Comparison of ENCODE assay signal across 15 cellular contexts in genomic region chr22:39091136-39092081, GRCh38. TPM values are rescaled to one million over a fixed set of nuclear protein-coding genes. Genes with fewer than 3 reads are reported as not detected.
DNase-seq lines count a peak whose midpoint lies in the region; ATAC-seq, FAIRE-seq and TF ChIP-seq lines count a peak whose summit lies in the region.
"Had no signal": no experiment of that assay in that cellular context is flagged by ENCODE, and none has a peak within 500 bp of the region (broad histone marks: within the 10 kb centered on the region; RNA-seq: fewer than 3 reads in every experiment).

No MANE protein-coding gene starts in this region.

- peak overlapping the region; percentile 97 for H3K27ac Mint-ChIP-seq in activated CD4-positive, alpha-beta T cell treated with anti-CD3 and anti-CD28 coated beads, Interleukin-2, amount 10 ng/mL, durations not matched to agents 7 days and 5 days
- peak overlapping the region; percentile 89 for H3K27ac Mint-ChIP-seq in activated naive CD8-positive, alpha-beta T cell treated with anti-CD3 and anti-CD28 coated beads, Interleukin-2, amount 50 U/mL, for 24 hours

- H3K9me3 Mint-ChIP-seq in activated CD4-positive, alpha-beta T cell treated with anti-CD3 and anti-CD28 coated beads, Interleukin-2, amount 10 ng/mL, durations not matched to agents 7 days and 5 days, result no peaks in the 10 kb centered on the region
- H3K9me3 Mint-ChIP-seq in activated naive CD8-positive, alpha-beta T cell treated with anti-CD3 and anti-CD28 coated beads, Interleukin-2, amount 50 U/mL, for 24 hours, result no peaks in the 10 kb centered on the region

- no peak for TF ChIP-seq CTCF in PC-3 (conservative IDR thresholded peaks at IDR 0.05; ENCODE audit: low read depth, low read length)
- TF ChIP-seq CTCF in GM13977 (IDR thresholded peaks at IDR 0.05; ENCODE audit: extremely low read depth, insufficient read depth, missing control alignments), result no peak

- intact Hi-C loops in PC-3 (cut with micrococcal nuclease), result loop anchor here (2.0 kb wide), 1 partner anchor 77 kb away; the partner anchor contains the start of gene APOBEC3C

- H3K4me1 ChIP-seq in PC-3 (ENCODE audit: insufficient read depth, low read length), result peaks cover 34% of the 10 kb centered on the region
- H3K4me1 ChIP-seq in small intestine (ENCODE audit: control insufficient read depth in 2 of 2, insufficient read depth in 1 of 2, low read depth in 1 of 2, low read length in 1 of 2), result no peaks in the 10 kb centered on the region
- no peaks in the 10 kb centered on the region for H3K4me1 ChIP-seq in GM23248 (ENCODE audit: insufficient read depth)
- H3K4me1 ChIP-seq: right lobe of liver had no signal

- ATAC-seq in PC-3 (no peak), HG03520 (IDR thresholded peaks at IDR 0.05; ENCODE audit: unreplicated experiment) (no peak)
- no peak for ATAC-seq in activated naive CD8-positive, alpha-beta T cell treated with anti-CD3 and anti-CD28 coated beads, Interleukin-2, amount 50 U/mL, for 24 hours

- no peaks in the 10 kb centered on the region for H3K9me3 ChIP-seq in PC-3 (ENCODE audit: low read length)
- no peaks in the 10 kb centered on the region for H3K9me3 ChIP-seq in small intestine (ENCODE audit: control insufficient read depth, low read depth)
- no peaks in the 10 kb centered on the region for H3K9me3 ChIP-seq in GM23248 (ENCODE audit: low read depth)
- H3K9me3 ChIP-seq: right lobe of liver had no signal

- H3K4me1 Mint-ChIP-seq in activated CD4-positive, alpha-beta T cell treated with anti-CD3 and anti-CD28 coated beads, Interleukin-2, amount 10 ng/mL, durations not matched to agents 7 days and 5 days, result peaks cover 95% of the 10 kb centered on the region
- H3K4me1 Mint-ChIP-seq in activated naive CD8-positive, alpha-beta T cell treated with anti-CD3 and anti-CD28 coated beads, Interleukin-2, amount 50 U/mL, for 24 hours, result peaks cover 93% of the 10 kb centered on the region

- peak overlapping the region; percentile 69 for H3K4me3 Mint-ChIP-seq in activated CD4-positive, alpha-beta T cell treated with anti-CD3 and anti-CD28 coated beads, Interleukin-2, amount 10 ng/mL, durations not matched to agents 7 days and 5 days
- peak overlapping the region; percentile 62 for H3K4me3 Mint-ChIP-seq in activated naive CD8-positive, alpha-beta T cell treated with anti-CD3 and anti-CD28 coated beads, Interleukin-2, amount 50 U/mL, for 24 hours

- no peak for DNase-seq in activated CD4-positive, alpha-beta T cell treated with anti-CD3 and anti-CD28 coated beads, Interleukin-2, amount 10 ng/mL, durations not matched to agents 7 days and 5 days
- no peak for DNase-seq in activated CD4-positive, alpha-beta T cell treated with anti-CD3 and anti-CD28 coated beads, Interleukin-2, amount 50 U/mL, for 48 hours
- no peak for DNase-seq in PC-3
- peak; percentile 37 for DNase-seq in activated naive CD8-positive, alpha-beta T cell treated with anti-CD3 and anti-CD28 coated beads, Interleukin-2, amount 50 U/mL, for 24 hours
- no peak for DNase-seq in small intestine
- no peak for DNase-seq in GM13977 (ENCODE audit: low spot score)
- DNase-seq in GM23248, result no peak
- DNase-seq: DMS 273 treated with DMSO at 0.1 percent for 48 hours, NCI-H1092, substantia nigra had no signal

- H2AFZ ChIP-seq in PC-3 (ENCODE audit: low read length) (no peak overlapping the region), GM23248 (no peak overlapping the region)

- H3K4me2 ChIP-seq in PC-3 (ENCODE audit: low read length), result peak overlapping the region; percentile 69
- H3K4me2 ChIP-seq in GM23248 (ENCODE audit: unreplicated experiment), result no peak overlapping the region

- no peaks in the 10 kb centered on the region for H3K27me3 ChIP-seq in PC-3 (ENCODE audit: low read length)
- no peaks in the 10 kb centered on the region for H3K27me3 ChIP-seq in small intestine (ENCODE audit: control insufficient read depth in 2 of 2, insufficient read depth in 2 of 2, low read length in 2 of 2)
- H3K27me3 ChIP-seq in GM23248 (replicated peaks; ENCODE audit: insufficient read depth), result peaks cover 8% of the 10 kb centered on the region
- H3K27me3 ChIP-seq: right lobe of liver had no signal

- H3K9ac ChIP-seq in PC-3 (ENCODE audit: low read length), result peak overlapping the region; percentile 76
- no peak overlapping the region for H3K9ac ChIP-seq in GM23248

- BruUV-seq in PC-3 (replicated peaks; lab: Mats Ljungman, UMichigan), result TSS peak; percentile 67

- H3K36me3 Mint-ChIP-seq in activated CD4-positive, alpha-beta T cell treated with anti-CD3 and anti-CD28 coated beads, Interleukin-2, amount 10 ng/mL, durations not matched to agents 7 days and 5 days (ENCODE audit: low read depth), result peaks cover 23% of the 10 kb centered on the region
- H3K36me3 Mint-ChIP-seq in activated naive CD8-positive, alpha-beta T cell treated with anti-CD3 and anti-CD28 coated beads, Interleukin-2, amount 50 U/mL, for 24 hours (ENCODE audit: low read depth), result peaks cover 1% of the 10 kb centered on the region

- POLR2A ChIA-PET in activated CD4-positive, alpha-beta T cell treated with anti-CD3 and anti-CD28 coated beads, Interleukin-2, amount 10 ng/mL, durations not matched to agents 7 days and 5 days (lab: Charles Lee), result interaction anchor here (1.7 kb wide), 1 partner anchor 13 kb away, joined by 4 read pairs; the partner anchor contains the start of gene APOBEC3G
- POLR2A ChIA-PET in PC-3 (lab: Charles Lee; ENCODE audit: unreplicated experiment), result no interaction called here

- no peak for FAIRE-seq in small intestine (lab: Jason Lieb, UNC)

- H3K27me3 Mint-ChIP-seq in activated CD4-positive, alpha-beta T cell treated with anti-CD3 and anti-CD28 coated beads, Interleukin-2, amount 10 ng/mL, durations not matched to agents 7 days and 5 days, result no peaks in the 10 kb centered on the region
- H3K27me3 Mint-ChIP-seq in activated naive CD8-positive, alpha-beta T cell treated with anti-CD3 and anti-CD28 coated beads, Interleukin-2, amount 50 U/mL, for 24 hours, result no peaks in the 10 kb centered on the region

- 71 to 78% (median 76%) methylated on average over 22 to 23 of the region's 23 CpGs for WGBS in small intestine, 3 donors
- WGBS in GM23248 (ENCODE audit: low coverage in 1 of 2, low lambda C conversion rate in 2 of 2, missing lambda C conversion rate in 2 of 2), 2 experiments, result 63 to 66% methylated on average over 22 to 23 of the region's 23 CpGs

- CTCF ChIA-PET in activated CD4-positive, alpha-beta T cell treated with anti-CD3 and anti-CD28 coated beads, Interleukin-2, amount 10 ng/mL, durations not matched to agents 7 days and 5 days (lab: Charles Lee), result interaction anchor here (0.7 to 1.4 kb wide), 2 partner anchors 27 to 433 kb away, joined by 3 read pairs; no protein-coding TSS in a partner anchor
- CTCF ChIA-PET in PC-3 (lab: Charles Lee), result no interaction called here

- H3K4me3 ChIP-seq in PC-3 (ENCODE audit: low read length) (no peak overlapping the region), small intestine (ENCODE audit: low read depth in 1 of 2, low read length in 2 of 2) (no peak overlapping the region), GM23248 (no peak overlapping the region)
- H3K4me3 ChIP-seq: right lobe of liver had no signal

- peak overlapping the region; percentile 97 for H3K27ac ChIP-seq in PC-3 (ENCODE audit: low read length)
- peak overlapping the region; percentile 21 to 82 for H3K27ac ChIP-seq in small intestine (ENCODE audit: low read depth in 1 of 2, low read length in 1 of 2)
- H3K27ac ChIP-seq in GM23248, result no peak overlapping the region
- H3K27ac ChIP-seq: right lobe of liver had no signal

- H3K79me2 ChIP-seq in PC-3 (ENCODE audit: low read length), result peaks cover 8% of the 10 kb centered on the region; the same call in 1 of the 2 replicates
- no peaks in the 10 kb centered on the region for H3K79me2 ChIP-seq in GM23248 (ENCODE audit: insufficient read depth)

- no peaks in the 10 kb centered on the region for H4K20me1 ChIP-seq in PC-3 (ENCODE audit: low read length)
- H4K20me1 ChIP-seq in GM23248 (ENCODE audit: insufficient read depth), result no peaks in the 10 kb centered on the region

- in situ Hi-C loops in GM13977 (cut with MboI; ENCODE audit: low pct_unique_long_range_greater_than_20kb, low sequenced_read_pairs, unreplicated experiment), result no loop called here
- in situ Hi-C loops in GM23248 (cut with MboI), result no loop called here

- no peaks in the 10 kb centered on the region for H3F3A ChIP-seq in PC-3 (ENCODE audit: low read length, unreplicated experiment)
- H3F3A ChIP-seq in GM23248 (ENCODE audit: insufficient read depth), result no peaks in the 10 kb centered on the region

- H3K36me3 ChIP-seq in PC-3 (ENCODE audit: low read depth, low read length) (no peaks in the 10 kb centered on the region), small intestine (ENCODE audit: control insufficient read depth in 2 of 2, insufficient read depth in 2 of 2, low read length in 2 of 2) (no peaks in the 10 kb centered on the region), GM23248 (ENCODE audit: low read depth) (no peaks in the 10 kb centered on the region)
- H3K36me3 ChIP-seq: right lobe of liver had no signal

- H3K9me2 ChIP-seq in PC-3 (replicated peaks; ENCODE audit: low read length) (no peaks in the 10 kb centered on the region), GM23248 (ENCODE audit: insufficient read depth) (no peaks in the 10 kb centered on the region)

RNA-seq across cellular contexts. Expression of gene APOBEC3H, which starts 5.6 kb away (rescaled TPM):
- 10 to 100 TPM; 46.0 to 54.3 TPM for total RNA-seq in activated CD4-positive, alpha-beta T cell treated with anti-CD3 and anti-CD28 coated beads, Interleukin-2, amount 10 ng/mL, durations not matched to agents 7 days and 5 days
- 0.87 TPM in 1 of 2 replicates, not detected in the other for total RNA-seq in PC-3 (2014; rRNA removed)
- polyA plus RNA-seq in small intestine, result under 1 TPM in 1 of 3 donors, not detected in 2; 0.12 TPM
- total RNA-seq in GM23248 (2014; rRNA removed; shearing (Covaris generic)), result not detected in 2 replicates
- not detected in 2 replicates for polyA plus RNA-seq in GM23248 (2016; fragmentation: Nextera tagmentation; extraction: Ambion mirVana)
- total RNA-seq: A673, esophagus mucosa had no signal
- polyA plus RNA-seq: neural cell had no signal

RNA-seq across cellular contexts. Expression of gene APOBEC3G, which starts 14.3 kb away (rescaled TPM):
- 10 to 100 TPM; 89.6 to 96.4 TPM for total RNA-seq in activated CD4-positive, alpha-beta T cell treated with anti-CD3 and anti-CD28 coated beads, Interleukin-2, amount 10 ng/mL, durations not matched to agents 7 days and 5 days
- 1.3 and 4.4 TPM in 2 replicates for total RNA-seq in PC-3 (2014; rRNA removed)
- 1 to 10 TPM; 1.3 to 8.0 (median 7.0) TPM for polyA plus RNA-seq in small intestine
- 5.1 and 7.5 TPM in 2 replicates for total RNA-seq in GM23248 (2014; rRNA removed; shearing (Covaris generic))
- polyA plus RNA-seq in GM23248 (2016; fragmentation: Nextera tagmentation; extraction: Ambion mirVana), result 5.2 and 5.4 TPM in 2 replicates
- polyA plus RNA-seq: neural cell had no signal

RNA-seq across cellular contexts. Expression of gene APOBEC3F, which starts 50.7 kb away (rescaled TPM):
- total RNA-seq in activated CD4-positive, alpha-beta T cell treated with anti-CD3 and anti-CD28 coated beads, Interleukin-2, amount 10 ng/mL, durations not matched to agents 7 days and 5 days, result 10 to 100 TPM; 27.9 to 33.8 TPM
- total RNA-seq in PC-3 (2014; rRNA removed), result not detected in 2 replicates
- polyA plus RNA-seq in small intestine, result 1 to 10 TPM; 3.4 to 4.4 (median 3.8) TPM
- total RNA-seq in GM23248 (2014; rRNA removed; shearing (Covaris generic)), result 0.51 and 10.1 TPM in 2 replicates
- polyA plus RNA-seq in GM23248 (2016; fragmentation: Nextera tagmentation; extraction: Ambion mirVana), result 6.2 and 7.3 TPM in 2 replicates
- polyA plus RNA-seq: neural cell had no signal

Comparison
In these comparisons a context has a peak if more than half of its experiments do, and no peak if none do; other contexts are left out.
1. RNA of gene APOBEC3H, which starts 5.6 kb away (total RNA-seq): 46.0 to 54.3 TPM in activated CD4-positive, alpha-beta T cell treated with anti-CD3 and anti-CD28 coated beads, Interleukin-2, amount 10 ng/mL, durations not matched to agents 7 days and 5 days; 0.87 TPM in PC-3 and not detected in GM23248; every median in the first group is over 10 times any median in the second.
2. RNA of gene APOBEC3G, which starts 14.3 kb away (total RNA-seq): 89.6 to 96.4 TPM in activated CD4-positive, alpha-beta T cell treated with anti-CD3 and anti-CD28 coated beads, Interleukin-2, amount 10 ng/mL, durations not matched to agents 7 days and 5 days; 5.1 to 7.5 TPM in GM23248 and 1.3 to 4.4 TPM in PC-3; every median in the first group is over 10 times any median in the second.